ENCODE assay signal across 17 cellular contexts in genomic region chr10:102159051-102159597, GRCh38. TPM values are rescaled to one million over a fixed set of nuclear protein-coding genes. Genes with fewer than 3 reads are reported as not detected.
A peak's percentile ranks its signal among the peaks of the same experiment; 100 is the strongest.
DNase-seq lines count a peak whose midpoint lies in the region; ATAC-seq and TF ChIP-seq lines count a peak whose summit lies in the region.
"Had no signal": no experiment of that assay in that cellular context is flagged by ENCODE, and none has a peak within 500 bp of the region (broad histone marks: within the 10 kb centered on the region; RNA-seq: fewer than 3 reads in every experiment).

No MANE protein-coding gene starts in this region.

- no peak for TF ChIP-seq CTCF in activated CD8-positive, alpha-beta T cell treated with anti-CD3 and anti-CD28 coated beads for 36 hours (IDR thresholded peaks at IDR 0.05)
- TF ChIP-seq CTCF in HFFc6 (IDR thresholded peaks at IDR 0.05) (no peak), neural crest cell (conservative IDR thresholded peaks at IDR 0.05) (no peak), GM13977 (IDR thresholded peaks at IDR 0.05; ENCODE audit: extremely low read depth, insufficient read depth, missing control alignments) (no peak)

- no peak overlapping the region for H3K4me3 Mint-ChIP-seq in activated CD8-positive, alpha-beta T cell treated with anti-CD3 and anti-CD28 coated beads, Interleukin-2, amount 10 ng/mL, durations not matched to agents 7 days and 5 days
- H3K4me3 Mint-ChIP-seq in activated CD8-positive, alpha-beta T cell treated with anti-CD3 and anti-CD28 coated beads for 36 hours, result no peak overlapping the region
- H3K4me3 Mint-ChIP-seq in HFFc6 (no peak overlapping the region; the same call in 1 of the 2 replicates), neural crest cell (peak overlapping the region; percentile 44)
- H3K4me3 Mint-ChIP-seq: CD14-positive monocyte had no signal

- CTCF ChIA-PET in activated CD8-positive, alpha-beta T cell treated with anti-CD3 and anti-CD28 coated beads, Interleukin-2, amount 10 ng/mL, durations not matched to agents 7 days and 5 days (lab: Charles Lee), result interaction anchor here (1.3 to 4.9 kb wide), 2 partner anchors 10 to 30 kb away, joined by 3 to 43 read pairs; no protein-coding TSS in a partner anchor
- CTCF ChIA-PET in activated CD8-positive, alpha-beta T cell treated with anti-CD3 and anti-CD28 coated beads for 36 hours (lab: Charles Lee), result interaction anchor here (2.5 to 7.6 kb wide), 2 partner anchors 10 to 71 kb away, joined by 12 to 88 read pairs; no protein-coding TSS in a partner anchor

- H3K27me3 Mint-ChIP-seq in activated CD8-positive, alpha-beta T cell treated with anti-CD3 and anti-CD28 coated beads, Interleukin-2, amount 10 ng/mL, durations not matched to agents 7 days and 5 days (ENCODE audit: low read depth), result no peaks in the 10 kb centered on the region
- no peaks in the 10 kb centered on the region for H3K27me3 Mint-ChIP-seq in activated CD8-positive, alpha-beta T cell treated with anti-CD3 and anti-CD28 coated beads for 36 hours
- H3K27me3 Mint-ChIP-seq in HFFc6 (ENCODE audit: insufficient read depth), result no peaks in the 10 kb centered on the region; the same call in 1 of the 2 replicates
- no peaks in the 10 kb centered on the region for H3K27me3 Mint-ChIP-seq in neural crest cell (ENCODE audit: low read depth)

- POLR2A ChIA-PET in activated CD8-positive, alpha-beta T cell treated with anti-CD3 and anti-CD28 coated beads, Interleukin-2, amount 10 ng/mL, durations not matched to agents 7 days and 5 days (lab: Charles Lee), result no interaction called here
- POLR2A ChIA-PET in activated CD8-positive, alpha-beta T cell treated with anti-CD3 and anti-CD28 coated beads for 36 hours (lab: Charles Lee), result interaction anchor here (0.7 to 4.0 kb wide), 7 partner anchors 11 to 331 kb away, joined by 3 to 31 read pairs (median 5); partner anchors contain the start of gene LDB1

- peaks cover 75% of the 10 kb centered on the region for H3K36me3 Mint-ChIP-seq in activated CD8-positive, alpha-beta T cell treated with anti-CD3 and anti-CD28 coated beads, Interleukin-2, amount 10 ng/mL, durations not matched to agents 7 days and 5 days (ENCODE audit: low read depth)
- H3K36me3 Mint-ChIP-seq in activated CD8-positive, alpha-beta T cell treated with anti-CD3 and anti-CD28 coated beads for 36 hours (ENCODE audit: low read depth), result peaks cover 86% of the 10 kb centered on the region
- peaks cover 59% of the 10 kb centered on the region for H3K36me3 Mint-ChIP-seq in HFFc6 (ENCODE audit: low read depth)
- H3K36me3 Mint-ChIP-seq in neural crest cell (ENCODE audit: low read depth), result peaks cover 13% of the 10 kb centered on the region

- no peak for ATAC-seq in activated CD8-positive, alpha-beta T cell treated with anti-CD3 and anti-CD28 coated beads, Interleukin-2, amount 10 ng/mL, durations not matched to agents 7 days and 5 days
- ATAC-seq in activated CD8-positive, alpha-beta T cell treated with anti-CD3 and anti-CD28 coated beads for 36 hours, result no peak
- ATAC-seq in GM18517 (IDR thresholded peaks at IDR 0.05; ENCODE audit: unreplicated experiment), result no peak
- ATAC-seq: esophagus mucosa had no signal

- DNase-seq in activated CD8-positive, alpha-beta T cell treated with anti-CD3 and anti-CD28 coated beads, Interleukin-2, amount 10 ng/mL, durations not matched to agents 7 days and 5 days, result no peak
- no peak for DNase-seq in activated CD8-positive, alpha-beta T cell treated with anti-CD3 and anti-CD28 coated beads for 36 hours
- DNase-seq in HFFc6 (peak; percentile 70), amniotic epithelial cell (ENCODE audit: low read depth) (peak; percentile 27), neural crest cell (ENCODE audit: low read depth, low spot score) (no peak), T-helper 2 cell (no peak), GM13977 (ENCODE audit: low spot score) (no peak)
- DNase-seq: activated effector memory CD4-positive, alpha-beta T cell treated with Interleukin-2 at 50 U/mL for 16 hours; kidney glomerular epithelial cell; mammary epithelial cell; NCI-H1048; NCI-H187 treated with DMSO at 0.1 percent for 48 hours; NCI-H748 treated with DMSO at 0.1 percent for 48 hours; SIG-M5 had no signal

- peak overlapping the region; percentile 52 for H3K27ac Mint-ChIP-seq in activated CD8-positive, alpha-beta T cell treated with anti-CD3 and anti-CD28 coated beads, Interleukin-2, amount 10 ng/mL, durations not matched to agents 7 days and 5 days
- no peak overlapping the region for H3K27ac Mint-ChIP-seq in activated CD8-positive, alpha-beta T cell treated with anti-CD3 and anti-CD28 coated beads for 36 hours
- H3K27ac Mint-ChIP-seq in HFFc6 (peak overlapping the region; percentile 77), neural crest cell (ENCODE audit: unreplicated experiment) (no peak overlapping the region)

- no peaks in the 10 kb centered on the region for H3K9me3 Mint-ChIP-seq in activated CD8-positive, alpha-beta T cell treated with anti-CD3 and anti-CD28 coated beads, Interleukin-2, amount 10 ng/mL, durations not matched to agents 7 days and 5 days (ENCODE audit: insufficient read depth)
- H3K9me3 Mint-ChIP-seq in activated CD8-positive, alpha-beta T cell treated with anti-CD3 and anti-CD28 coated beads for 36 hours, result no peaks in the 10 kb centered on the region
- H3K9me3 Mint-ChIP-seq in HFFc6 (no peaks in the 10 kb centered on the region), neural crest cell (no peaks in the 10 kb centered on the region)
- H3K9me3 Mint-ChIP-seq: CD14-positive monocyte had no signal

- in situ Hi-C loops in GM13977 (cut with MboI; ENCODE audit: low pct_unique_long_range_greater_than_20kb, low sequenced_read_pairs, unreplicated experiment), result no loop called here

- intact Hi-C loops in activated CD8-positive, alpha-beta T cell treated with anti-CD3 and anti-CD28 coated beads for 36 hours (cut with micrococcal nuclease), result no loop called here

- peaks cover 32% of the 10 kb centered on the region for H3K4me1 Mint-ChIP-seq in activated CD8-positive, alpha-beta T cell treated with anti-CD3 and anti-CD28 coated beads, Interleukin-2, amount 10 ng/mL, durations not matched to agents 7 days and 5 days (ENCODE audit: low read depth)
- peaks cover 44% of the 10 kb centered on the region for H3K4me1 Mint-ChIP-seq in activated CD8-positive, alpha-beta T cell treated with anti-CD3 and anti-CD28 coated beads for 36 hours (ENCODE audit: low read depth)
- H3K4me1 Mint-ChIP-seq in HFFc6 (ENCODE audit: low read depth), result peaks cover 32% of the 10 kb centered on the region
- no peaks in the 10 kb centered on the region for H3K4me1 Mint-ChIP-seq in neural crest cell
- H3K4me1 Mint-ChIP-seq: CD14-positive monocyte had no signal

RNA-seq across cellular contexts. Expression of gene NOLC1, which starts 6.9 kb away (rescaled TPM):
- 10 to 100 TPM; 94.1 to 95.3 TPM for total RNA-seq in activated CD8-positive, alpha-beta T cell treated with anti-CD3 and anti-CD28 coated beads, Interleukin-2, amount 10 ng/mL, durations not matched to agents 7 days and 5 days
- total RNA-seq in activated CD8-positive, alpha-beta T cell treated with anti-CD3 and anti-CD28 coated beads for 36 hours, result 100 to 1,000 TPM; 210 to 215 TPM
- 10 to 100 TPM; 47.6 to 62.2 (median 58.4) TPM for total RNA-seq in HFFc6 (2021; fragmentation: NEBNext Ultra II Directional; extraction: Animal tissue kit (Norgen Biotek cat#: 25700))
- 111 and 116 TPM in 2 replicates for total RNA-seq in neural crest cell

RNA-seq across cellular contexts. Expression of gene PPRC1, which starts 26.3 kb away (rescaled TPM):
- total RNA-seq in activated CD8-positive, alpha-beta T cell treated with anti-CD3 and anti-CD28 coated beads, Interleukin-2, amount 10 ng/mL, durations not matched to agents 7 days and 5 days, result 10 to 100 TPM; 56.5 to 58.9 TPM
- 10 to 100 TPM; 68.6 to 72.2 TPM for total RNA-seq in activated CD8-positive, alpha-beta T cell treated with anti-CD3 and anti-CD28 coated beads for 36 hours
- 10 to 100 TPM; 49.4 to 56.6 (median 53.8) TPM for total RNA-seq in HFFc6 (2021; fragmentation: NEBNext Ultra II Directional; extraction: Animal tissue kit (Norgen Biotek cat#: 25700))
- 66.3 and 68.3 TPM in 2 replicates for total RNA-seq in neural crest cell

RNA-seq across cellular contexts. Expression of gene LDB1, which starts 39.0 kb away (rescaled TPM):
- total RNA-seq in activated CD8-positive, alpha-beta T cell treated with anti-CD3 and anti-CD28 coated beads, Interleukin-2, amount 10 ng/mL, durations not matched to agents 7 days and 5 days, result 10 to 100 TPM; 83.6 to 87.1 TPM
- total RNA-seq in activated CD8-positive, alpha-beta T cell treated with anti-CD3 and anti-CD28 coated beads for 36 hours, result 10 to 100 TPM; 68.5 to 70.9 TPM
- 10 to 100 TPM; 51.6 to 64.8 (median 59.3) TPM for total RNA-seq in HFFc6 (2021; fragmentation: NEBNext Ultra II Directional; extraction: Animal tissue kit (Norgen Biotek cat#: 25700))
- 122 and 127 TPM in 2 replicates for total RNA-seq in neural crest cell

Comparison
In these comparisons a context has a peak if more than half of its experiments do, and no peak if none do; other contexts are left out.
1. H3K27ac Mint-ChIP-seq: peak in activated CD8-positive, alpha-beta T cell treated with anti-CD3 and anti-CD28 coated beads, Interleukin-2, amount 10 ng/mL, durations not matched to agents 7 days and 5 days (single experiment) and HFFc6 (single experiment); none in activated CD8-positive, alpha-beta T cell treated with anti-CD3 and anti-CD28 coated beads for 36 hours (single experiment) and neural crest cell (single experiment).
2. DNase-seq: peak in HFFc6 (single experiment) and amniotic epithelial cell (single experiment); none in activated CD8-positive, alpha-beta T cell treated with anti-CD3 and anti-CD28 coated beads, Interleukin-2, amount 10 ng/mL, durations not matched to agents 7 days and 5 days (single experiment), activated CD8-positive, alpha-beta T cell treated with anti-CD3 and anti-CD28 coated beads for 36 hours (single experiment), neural crest cell (single experiment), T-helper 2 cell (0 of 5) and GM13977 (single experiment).